ENCODE assay signal across 8 cellular contexts in genomic region chr10:110671788-110672579, GRCh38. TPM values are rescaled to one million over a fixed set of nuclear protein-coding genes. Genes with fewer than 3 reads are reported as not detected.
A peak's percentile ranks its signal among the peaks of the same experiment; 100 is the strongest.
DNase-seq lines count a peak whose midpoint lies in the region; FAIRE-seq and TF ChIP-seq lines count a peak whose summit lies in the region.

No MANE protein-coding gene starts in this region.

- no peak for TF ChIP-seq POLR2A in H54 (IDR thresholded peaks at IDR 0.05; ENCODE audit: low read depth, low read length)

- DNase-seq in GM12865 (ENCODE audit: low read depth): peak; percentile 87
- peak; percentile 73 for DNase-seq in H54 (ENCODE audit: insufficient read length, low spot score)
- peak; percentile 38 for DNase-seq in LNCaP clone FGC (ENCODE audit: low read depth)
- DNase-seq in activated CD4-positive, CD25-positive, alpha-beta regulatory T cell (lab: John Stamatoyannopoulos, UW): peak; percentile 8 to 55 (median 36)
- DNase-seq in central memory CD4-positive, alpha-beta T cell: peak; percentile 31
- no peak for DNase-seq in kidney epithelial cell (ENCODE audit: low read depth)
- DNase-seq in stimulated activated CD4-positive, alpha-beta T cell treated with anti-CD3 and anti-CD28 coated beads, Interleukin-15, amount 100 ng/mL, for 24 hours: peak; percentile 86
- no peak for DNase-seq in D721Med (ENCODE audit: insufficient read length, low spot score)

- FAIRE-seq in H54 (lab: Jason Lieb, UNC): no peak
- no peak for FAIRE-seq in D721Med (lab: Jason Lieb, UNC)

- H3K36me3 ChIP-seq in kidney epithelial cell (ENCODE audit: control insufficient read depth, insufficient read depth, low read length): no peaks in the 10 kb centered on the region

- TF ChIP-seq CTCF in GM12865 (IDR thresholded peaks at IDR 0.05; ENCODE audit: insufficient read depth, low read depth, low read length, missing control alignments): peak; percentile 98
- TF ChIP-seq CTCF in LNCaP clone FGC (IDR thresholded peaks at IDR 0.05; ENCODE audit: control insufficient read depth, extremely low read depth, insufficient read depth): peak; percentile 85
- peak; percentile 100 for TF ChIP-seq CTCF in kidney epithelial cell (IDR thresholded peaks at IDR 0.05; ENCODE audit: insufficient read depth, low read length, poor library complexity, severe bottlenecking)
- TF ChIP-seq CTCF in D721Med (IDR thresholded peaks at IDR 0.05; ENCODE audit: insufficient read depth, missing control alignments): no peak

- H3K27me3 ChIP-seq in kidney epithelial cell (ENCODE audit: control insufficient read depth, insufficient read depth, low read length): no peaks in the 10 kb centered on the region

- H3K4me3 ChIP-seq in GM12865 (ENCODE audit: low read depth, low read length): peak overlapping the region; percentile 74
- peak overlapping the region; percentile 65 for H3K4me3 ChIP-seq in LNCaP clone FGC (ENCODE audit: low read depth, low read length)
- H3K4me3 ChIP-seq in kidney epithelial cell (ENCODE audit: low read depth, low read length): peak overlapping the region; percentile 53

RNA-seq across cellular contexts. Expression of gene RBM20, which starts 27.8 kb away (rescaled TPM):
- 3.3 and 3.8 TPM in 2 replicates for total RNA-seq in kidney epithelial cell

Comparison
In these comparisons a context has a peak if more than half of its experiments do, and no peak if none do; other contexts are left out.
1. DNase-seq: peak in GM12865 (single experiment), H54 (single experiment), LNCaP clone FGC (single experiment), activated CD4-positive, CD25-positive, alpha-beta regulatory T cell (4 of 4), central memory CD4-positive, alpha-beta T cell (single experiment) and stimulated activated CD4-positive, alpha-beta T cell treated with anti-CD3 and anti-CD28 coated beads, Interleukin-15, amount 100 ng/mL, for 24 hours (single experiment); none in kidney epithelial cell (single experiment) and D721Med (single experiment).
2. Peak in every context shown above with its lines, with median percentiles within 50 percentile points of each other: H3K4me3 ChIP-seq.